26 cellular contexts compared by ENCODE assay signal in the genomic region with DNA sequence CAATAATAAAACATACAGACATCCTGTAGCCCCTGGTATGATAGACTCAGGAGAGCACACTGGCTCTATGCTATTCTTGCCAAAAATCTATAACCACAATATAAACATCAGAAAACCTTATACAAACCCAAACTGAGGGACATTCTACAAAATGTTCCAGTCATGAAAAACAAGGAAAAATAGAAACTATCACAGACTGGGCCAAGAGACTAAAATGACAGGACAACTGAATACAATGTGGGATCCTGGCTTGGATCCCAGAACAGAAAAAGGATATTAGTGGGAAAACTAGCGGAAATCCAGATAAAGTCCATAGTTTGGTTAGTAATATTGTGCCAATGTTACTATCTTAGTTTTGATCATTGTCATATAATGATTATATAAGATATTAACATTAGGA. TPM values are rescaled to one million over a fixed set of nuclear protein-coding genes. Genes with fewer than 3 reads are reported as not detected.
A peak's percentile ranks its signal among the peaks of the same experiment; 100 is the strongest.
DNase-seq lines count a peak whose midpoint lies in the region; ATAC-seq and TF ChIP-seq lines count a peak whose summit lies in the region.
"Had no signal": no experiment of that assay in that cellular context is flagged by ENCODE, and none has a peak within 500 bp of the region (broad histone marks: within the 10 kb centered on the region; RNA-seq: fewer than 3 reads in every experiment).

No MANE protein-coding gene starts in this region.

- H3K4me3 ChIP-seq in heart left ventricle: peak overlapping the region in 1 of 12 donors; percentile 8
- H3K4me3 ChIP-seq in right atrium auricular region: no peak overlapping the region
- no peak overlapping the region for H3K4me3 ChIP-seq in astrocyte of the spinal cord (ENCODE audit: low read depth, low read length)
- H3K4me3 ChIP-seq in left lung: no peak overlapping the region
- H3K4me3 ChIP-seq: adrenal gland, breast epithelium, gastroesophageal sphincter, pancreas had no signal

- no peak for TF ChIP-seq POLR2A in heart left ventricle (IDR thresholded peaks at IDR 0.05)

- H3K27me3 ChIP-seq in heart left ventricle (no peaks in the 10 kb centered on the region), right atrium auricular region (no peaks in the 10 kb centered on the region), left lung (no peaks in the 10 kb centered on the region)
- H3K27me3 ChIP-seq: adrenal gland, breast epithelium, gastroesophageal sphincter, pancreas had no signal

- no peak for DNase-seq in heart left ventricle
- DNase-seq in right atrium auricular region (ENCODE audit: low spot score): no peak
- DNase-seq in astrocyte of the spinal cord (ENCODE audit: low read depth, low spot score): peak; percentile 47
- no peak for DNase-seq in left lung
- peak; percentile 21 for DNase-seq in stromal cell of bone marrow (ENCODE audit: low read depth)
- no peak for DNase-seq in activated CD8-positive, alpha-beta memory T cell treated with anti-CD3 and anti-CD28 coated beads for 24 hours
- no peak for DNase-seq in putamen (ENCODE audit: low spot score)
- DNase-seq in activated effector memory CD4-positive, alpha-beta T cell treated with Interleukin-2 at 50 U/mL for 16 hours: no peak
- DNase-seq: activated CD4-positive, alpha-beta T cell treated with anti-CD3 and anti-CD28 coated beads for 48 hours; activated T-cell treated with anti-CD3 and anti-CD28 coated beads, Interleukin-2, amount 50 U/mL, for 4 hours; CD8-positive, alpha-beta T cell; effector memory CD8-positive, alpha-beta T cell; GOT3; NCI-H1092; NCI-H187 treated with DMSO at 0.1 percent for 48 hours; NCI-H524 treated with DMSO at 0.1 percent for 48 hours; pancreas; SHP77; stimulated activated CD4-positive, alpha-beta T cell treated with anti-CD3 and anti-CD28 coated beads, Interleukin-4, amount 100 ng/mL, for 24 hours; T1000; WERI-Rb-1 had no signal

- H3K4me1 ChIP-seq in heart left ventricle (peaks cover 0 to 57% (median 35%) of the 10 kb centered on the region in 12 donors), right atrium auricular region (peaks cover 0 to 24% of the 10 kb centered on the region in 2 donors), left lung (peaks cover 0 to 31% of the 10 kb centered on the region in 2 donors)
- H3K4me1 ChIP-seq: adrenal gland, breast epithelium, pancreas had no signal

- intact Hi-C loops in heart left ventricle (cut with DNase I): no loop called here
- intact Hi-C loops in left lung (cut with DNase I): no loop called here

- H3K27ac ChIP-seq in heart left ventricle (peak overlapping the region; percentile 12 to 74 (median 45)), right atrium auricular region (peak overlapping the region in 1 of 2 donors; percentile 24), left lung (peak overlapping the region; percentile 9 to 10)
- H3K27ac ChIP-seq: adrenal gland, breast epithelium, gastroesophageal sphincter, pancreas, WERI-Rb-1 had no signal

- ATAC-seq in heart left ventricle: peak in 1 of 4 donors; percentile 44
- ATAC-seq in left lung: no peak
- ATAC-seq: activated T-cell treated with anti-CD3 and anti-CD28 coated beads, Interleukin-2, amount 50 U/mL, for 4 hours; CD8-positive, alpha-beta T cell; effector memory CD8-positive, alpha-beta T cell; gastroesophageal sphincter; natural killer cell treated with Interleukin-12 subunit alpha and Interleukin-12 subunit beta and Interleukin-15 and Interleukin-18, amount 100 ng/mL, for 72 hours; stimulated activated effector memory CD8-positive, alpha-beta T cell treated with anti-CD3 and anti-CD28 coated beads, Interleukin-12 subunit alpha, Interleukin-12 subunit beta, amount 100 ng/mL, for 72 hours had no signal

- H3K9me3 ChIP-seq in heart left ventricle: no peaks in the 10 kb centered on the region
- no peaks in the 10 kb centered on the region for H3K9me3 ChIP-seq in right atrium auricular region
- no peaks in the 10 kb centered on the region for H3K9me3 ChIP-seq in left lung
- H3K9me3 ChIP-seq: adrenal gland, breast epithelium, gastroesophageal sphincter, pancreas had no signal

- H3K36me3 ChIP-seq in heart left ventricle: no peaks in the 10 kb centered on the region
- H3K36me3 ChIP-seq in right atrium auricular region: no peaks in the 10 kb centered on the region
- H3K36me3 ChIP-seq in left lung: no peaks in the 10 kb centered on the region
- H3K36me3 ChIP-seq: adrenal gland, breast epithelium, gastroesophageal sphincter, pancreas, WERI-Rb-1 had no signal

- WGBS in heart left ventricle, 4 donors: 36 to 61% (median 42%) methylated on average over 1 of the region's 1 CpG

- TF ChIP-seq CTCF in heart left ventricle (IDR thresholded peaks at IDR 0.05): no peak
- TF ChIP-seq CTCF in right atrium auricular region (IDR thresholded peaks at IDR 0.05): no peak
- no peak for TF ChIP-seq CTCF in astrocyte of the spinal cord (IDR thresholded peaks at IDR 0.05; ENCODE audit: low read depth, low read length)
- TF ChIP-seq CTCF in left lung (IDR thresholded peaks at IDR 0.05): no peak

- in situ Hi-C loops in astrocyte of the spinal cord (cut with HindIII; ENCODE audit: low sequenced_read_pairs): no loop called here

RNA-seq across cellular contexts. Expression of gene EPAS1, which starts 29.6 kb away (rescaled TPM):
- total RNA-seq in heart left ventricle (100 to 1,000 TPM; 194 to 790 (median 216) TPM), right atrium auricular region (100 to 1,000 TPM; 257 to 311 TPM), left lung (100 to 1,000 TPM; 590 to 962 TPM)
- 100 to 1,000 TPM in 1 of 2 donors, 10 to 100 TPM in 1; 93.6 to 153 TPM for polyA plus RNA-seq in heart left ventricle

Comparison
In these comparisons a context has a peak if more than half of its experiments do, and no peak if none do; other contexts are left out.
1. DNase-seq: peak in astrocyte of the spinal cord (single experiment) and stromal cell of bone marrow (single experiment); none in heart left ventricle (0 of 5), right atrium auricular region (single experiment), left lung (0 of 2), activated CD8-positive, alpha-beta memory T cell treated with anti-CD3 and anti-CD28 coated beads for 24 hours (single experiment), putamen (single experiment) and activated effector memory CD4-positive, alpha-beta T cell treated with Interleukin-2 at 50 U/mL for 16 hours (single experiment).